10 cellular contexts compared by ENCODE assay signal in genomic region chr1:55155522-55155921, GRCh38. TPM values are rescaled to one million over a fixed set of nuclear protein-coding genes. Genes with fewer than 3 reads are reported as not detected.
A peak's percentile ranks its signal among the peaks of the same experiment; 100 is the strongest.
DNase-seq lines count a peak whose midpoint lies in the region; ATAC-seq and TF ChIP-seq lines count a peak whose summit lies in the region.
"Had no signal": no experiment of that assay in that cellular context is flagged by ENCODE, and none has a peak within 500 bp of the region (broad histone marks: within the 10 kb centered on the region; RNA-seq: fewer than 3 reads in every experiment).

No MANE protein-coding gene starts in this region.

- no peaks in the 10 kb centered on the region; the same call in 1 of the 2 replicates for H3K36me3 ChIP-seq in BE2C

- CTCF ChIA-PET in activated naive CD4-positive, alpha-beta T cell treated with anti-CD3 and anti-CD28 coated beads, Interleukin-2, amount 10 ng/mL, durations not matched to agents 7 days and 5 days (lab: Charles Lee): no interaction called here

- no peak for ATAC-seq in activated naive CD8-positive, alpha-beta T cell treated with anti-CD3 and anti-CD28 coated beads, Interleukin-2, amount 10 ng/mL, durations not matched to agents 7 days and 5 days (ENCODE audit: low read depth)
- no peak for ATAC-seq in HG02973 (IDR thresholded peaks at IDR 0.05; ENCODE audit: unreplicated experiment)

- DNase-seq in BE2C (peak; percentile 12), HL-60 (ENCODE audit: low read depth in 1 of 2, low spot score in 1 of 2) (peak; percentile 17 to 49), islet precursor cell (peak; percentile 61), HK-2 (ENCODE audit: unreplicated experiment) (no peak)
- DNase-seq in activated naive CD8-positive, alpha-beta T cell treated with anti-CD3 and anti-CD28 coated beads, Interleukin-2, amount 10 ng/mL, durations not matched to agents 7 days and 5 days: no peak
- no peak for DNase-seq in NK-92 treated with Interleukin-12 subunit alpha and Interleukin-12 subunit beta, amount 100 ng/mL, for 24 hours (lab: John Stamatoyannopoulos, UW)
- DNase-seq in activated naive CD4-positive, alpha-beta T cell treated with anti-CD3 and anti-CD28 coated beads, Interleukin-2, amount 10 ng/mL, durations not matched to agents 7 days and 5 days: no peak
- DNase-seq: NCI-H446 treated with DMSO at 0.1 percent for 48 hours; stimulated activated CD4-positive, alpha-beta T cell treated with anti-CD3 and anti-CD28 coated beads, Interleukin-15, amount 100 ng/mL, for 24 hours had no signal

- H3K4me1 ChIP-seq in BE2C: no peaks in the 10 kb centered on the region

- no peaks in the 10 kb centered on the region for H3K9me3 Mint-ChIP-seq in activated naive CD8-positive, alpha-beta T cell treated with anti-CD3 and anti-CD28 coated beads, Interleukin-2, amount 10 ng/mL, durations not matched to agents 7 days and 5 days
- H3K9me3 Mint-ChIP-seq in activated naive CD4-positive, alpha-beta T cell treated with anti-CD3 and anti-CD28 coated beads, Interleukin-2, amount 10 ng/mL, durations not matched to agents 7 days and 5 days: no peaks in the 10 kb centered on the region

- H3K27ac ChIP-seq in HL-60 (replicated peaks): no peak overlapping the region

- TF ChIP-seq CTCF in BE2C (IDR thresholded peaks at IDR 0.05; ENCODE audit: low read depth, low read length) (no peak), HL-60 (IDR thresholded peaks at IDR 0.05; ENCODE audit: insufficient read depth, low read length) (no peak)

- POLR2A ChIA-PET in activated naive CD8-positive, alpha-beta T cell treated with anti-CD3 and anti-CD28 coated beads, Interleukin-2, amount 10 ng/mL, durations not matched to agents 7 days and 5 days (lab: Charles Lee): no interaction called here

- H3K27ac Mint-ChIP-seq in activated naive CD8-positive, alpha-beta T cell treated with anti-CD3 and anti-CD28 coated beads, Interleukin-2, amount 10 ng/mL, durations not matched to agents 7 days and 5 days: peak overlapping the region; percentile 42
- no peak overlapping the region for H3K27ac Mint-ChIP-seq in activated naive CD4-positive, alpha-beta T cell treated with anti-CD3 and anti-CD28 coated beads, Interleukin-2, amount 10 ng/mL, durations not matched to agents 7 days and 5 days

- no peaks in the 10 kb centered on the region for H3K9me3 ChIP-seq in BE2C

- no peak overlapping the region for H3K4me3 Mint-ChIP-seq in activated naive CD8-positive, alpha-beta T cell treated with anti-CD3 and anti-CD28 coated beads, Interleukin-2, amount 10 ng/mL, durations not matched to agents 7 days and 5 days
- no peak overlapping the region for H3K4me3 Mint-ChIP-seq in activated naive CD4-positive, alpha-beta T cell treated with anti-CD3 and anti-CD28 coated beads, Interleukin-2, amount 10 ng/mL, durations not matched to agents 7 days and 5 days

- peaks cover 29% of the 10 kb centered on the region for H3K4me1 Mint-ChIP-seq in activated naive CD8-positive, alpha-beta T cell treated with anti-CD3 and anti-CD28 coated beads, Interleukin-2, amount 10 ng/mL, durations not matched to agents 7 days and 5 days
- peaks cover 22% of the 10 kb centered on the region for H3K4me1 Mint-ChIP-seq in activated naive CD4-positive, alpha-beta T cell treated with anti-CD3 and anti-CD28 coated beads, Interleukin-2, amount 10 ng/mL, durations not matched to agents 7 days and 5 days

- no peaks in the 10 kb centered on the region for H3K27me3 ChIP-seq in BE2C
- no peaks in the 10 kb centered on the region for H3K27me3 ChIP-seq in HL-60 (ENCODE audit: insufficient read depth, poor library complexity, severe bottlenecking)

- H3K27me3 Mint-ChIP-seq in activated naive CD8-positive, alpha-beta T cell treated with anti-CD3 and anti-CD28 coated beads, Interleukin-2, amount 10 ng/mL, durations not matched to agents 7 days and 5 days: no peaks in the 10 kb centered on the region
- no peaks in the 10 kb centered on the region for H3K27me3 Mint-ChIP-seq in activated naive CD4-positive, alpha-beta T cell treated with anti-CD3 and anti-CD28 coated beads, Interleukin-2, amount 10 ng/mL, durations not matched to agents 7 days and 5 days

- H3K4me3 ChIP-seq in BE2C (ENCODE audit: low read depth, low read length) (no peak overlapping the region), HL-60 (replicated peaks; ENCODE audit: insufficient read depth, low read length) (no peak overlapping the region)

- H3K36me3 Mint-ChIP-seq in activated naive CD8-positive, alpha-beta T cell treated with anti-CD3 and anti-CD28 coated beads, Interleukin-2, amount 10 ng/mL, durations not matched to agents 7 days and 5 days: peaks cover 38% of the 10 kb centered on the region
- peaks cover 58% of the 10 kb centered on the region for H3K36me3 Mint-ChIP-seq in activated naive CD4-positive, alpha-beta T cell treated with anti-CD3 and anti-CD28 coated beads, Interleukin-2, amount 10 ng/mL, durations not matched to agents 7 days and 5 days

RNA-seq across cellular contexts. Expression of gene USP24, which starts 59.6 kb away (rescaled TPM):
- polyA plus RNA-seq in BE2C (2012; ENCODE audit: insufficient read depth, insufficient read length, low read depth): 11.6 TPM
- total RNA-seq in activated naive CD8-positive, alpha-beta T cell treated with anti-CD3 and anti-CD28 coated beads, Interleukin-2, amount 10 ng/mL, durations not matched to agents 7 days and 5 days: 10 to 100 TPM; 53.8 to 63.7 TPM

Comparison
In these comparisons a context has a peak if more than half of its experiments do, and no peak if none do; other contexts are left out.
1. DNase-seq: peak in BE2C (single experiment), HL-60 (2 of 2) and islet precursor cell (single experiment); none in activated naive CD8-positive, alpha-beta T cell treated with anti-CD3 and anti-CD28 coated beads, Interleukin-2, amount 10 ng/mL, durations not matched to agents 7 days and 5 days (single experiment), NK-92 treated with Interleukin-12 subunit alpha and Interleukin-12 subunit beta, amount 100 ng/mL, for 24 hours (single experiment), HK-2 (single experiment) and activated naive CD4-positive, alpha-beta T cell treated with anti-CD3 and anti-CD28 coated beads, Interleukin-2, amount 10 ng/mL, durations not matched to agents 7 days and 5 days (single experiment).